ENCODE assay signal across 9 cellular contexts in genomic region chr4:80069837-80070788, GRCh38. TPM values are rescaled to one million over a fixed set of nuclear protein-coding genes. Genes with fewer than 3 reads are reported as not detected.
DNase-seq lines count a peak whose midpoint lies in the region; ATAC-seq, FAIRE-seq and TF ChIP-seq lines count a peak whose summit lies in the region.
"Had no signal": no experiment of that assay in that cellular context is flagged by ENCODE, and none has a peak within 500 bp of the region (broad histone marks: within the 10 kb centered on the region; RNA-seq: fewer than 3 reads in every experiment).

No MANE protein-coding gene starts in this region.

- TF ChIP-seq CTCF in AG10803 (conservative IDR thresholded peaks at IDR 0.05; ENCODE audit: low read length) (no peak), HepG2 (CRISPR knock-in tag; IDR thresholded peaks at IDR 0.05) (no peak)

- no peak overlapping the region for H3K9ac ChIP-seq in HepG2 (ENCODE audit: insufficient read depth, low read depth, low read length)

- H3K4me3 ChIP-seq in AG10803 (ENCODE audit: low read length) (peak overlapping the region; percentile 85), HepG2 (replicated peaks in 1 of 3; ENCODE audit: insufficient read depth in 1 of 3, low read depth in 2 of 3, low read length in 3 of 3) (no peak overlapping the region)

- no peak for FAIRE-seq in HepG2 (lab: Jason Lieb, UNC)

- WGBS in HepG2 (ENCODE audit: low lambda C conversion rate) = 98% methylated on average over 2 of the region's 2 CpGs

- no peak overlapping the region for H3K27ac ChIP-seq in HepG2 (ENCODE audit: extremely low read length, insufficient read depth, low read length)

- no peak for TF ChIP-seq RAD21 in HepG2 (CRISPR knock-in tag; IDR thresholded peaks at IDR 0.05)

- POLR2A ChIA-PET in HepG2 (lab: Yijun Ruan, JAX) = no interaction called here

- no peak overlapping the region for H2AFZ ChIP-seq in HepG2 (ENCODE audit: low read length)

- TF ChIP-seq POLR2A in HepG2 (IDR thresholded peaks at IDR 0.05; ENCODE audit: insufficient read depth in 1 of 2, low read depth in 2 of 2, low read length in 2 of 2) = no peak

- H3K36me3 ChIP-seq in HepG2 (replicated peaks in 1 of 2; ENCODE audit: control insufficient read depth in 1 of 2, insufficient read depth in 2 of 2, low read length in 2 of 2) = no peaks in the 10 kb centered on the region; a peak in 1 of 5 replicates

- peak overlapping the region; percentile 76 for H3K4me2 ChIP-seq in HepG2 (ENCODE audit: low read depth, low read length)

- intact Hi-C loops in HepG2 (cut with micrococcal nuclease; ENCODE audit: unreplicated experiment) = loop anchor here (2.0 kb wide), 1 partner anchor 35 kb away; no protein-coding TSS in a partner anchor

- no peaks in the 10 kb centered on the region for H3K27me3 ChIP-seq in HepG2 (ENCODE audit: control insufficient read depth in 1 of 2, insufficient read depth in 2 of 2, low read length in 2 of 2)

- DNase-seq in AG10803 (ENCODE audit: low read depth) (no peak), HepG2 (ENCODE audit: low spot score) (no peak), KBM-7 (no peak), GM19240 (ENCODE audit: insufficient read length, low spot score) (no peak), NCI-H1417 treated with DMSO at 0.1 percent for 48 hours (lab: John Stamatoyannopoulos, UW) (no peak)
- DNase-seq: stimulated activated CD4-positive, alpha-beta T cell treated with anti-CD3 and anti-CD28 coated beads, Interleukin-2, amount 100 ng/mL, for 24 hours had no signal

- H4K20me1 ChIP-seq in HepG2 (ENCODE audit: insufficient read depth, low read length) = no peaks in the 10 kb centered on the region

- CTCF ChIA-PET in HepG2 (lab: Yijun Ruan, JAX; ENCODE audit: low intra/inter-chr PET ratio, low total read pairs) = no interaction called here

- ATAC-seq in GM21447 (IDR thresholded peaks at IDR 0.05; ENCODE audit: unreplicated experiment) (peak; percentile 12), SK-N-SH treated with all-trans-retinoic acid at 6 μM for 48 hours (no peak), HepG2 (no peak), HG03045 (IDR thresholded peaks at IDR 0.05; ENCODE audit: unreplicated experiment) (no peak)

- H3K79me2 ChIP-seq in HepG2 (ENCODE audit: insufficient read depth, low read length) = no peaks in the 10 kb centered on the region

- H3K9me3 ChIP-seq in HepG2 (ENCODE audit: low read length) = no peaks in the 10 kb centered on the region

- in situ Hi-C loops in HepG2 (cut with HindIII; ENCODE audit: extremely low pct_ligation_motif_present, low pct_unique_long_range_greater_than_20kb) (loop anchor here (10.0 kb wide), 1 partner anchor 155 kb away; no protein-coding TSS in a partner anchor), KBM-7 (cut with MboI; ENCODE audit: low pct_unique_long_range_greater_than_20kb, low sequenced_read_pairs) (no loop called here)

- no TSS peak for BruUV-seq in HepG2 (replicated peaks; lab: Mats Ljungman, UMichigan)

- TF ChIP-seq EP300 in HepG2 (IDR thresholded peaks at IDR 0.05; ENCODE audit: low read depth in 2 of 2, low read length in 2 of 2) (no peak), HepG2 (CRISPR knock-in tag; IDR thresholded peaks at IDR 0.05; ENCODE audit: borderline replicate concordance) (no peak)

- H3K4me1 ChIP-seq in HepG2 (ENCODE audit: insufficient read depth, low read length) = peaks cover 33% of the 10 kb centered on the region

TF ChIP-seq in SK-N-SH treated with all-trans-retinoic acid at 6 μM for 48 hours, 23 proteins besides CTCF, POLR2A, EP300 and RAD21:
- TF ChIP-seq ISL1 (CRISPR knock-in tag; IDR thresholded peaks at IDR 0.05) (peak; percentile 63; the same call in 1 of the 2 replicates), PATZ1 (CRISPR knock-in tag; IDR thresholded peaks at IDR 0.05; ENCODE audit: borderline replicate concordance) (0 out of 2 replicates have a peak, but pooled peaks have one; percentile 22), OSR1 (CRISPR knock-in tag; IDR thresholded peaks at IDR 0.05) (no peak)

TF ChIP-seq in HepG2, 621 proteins besides CTCF, POLR2A, EP300 and RAD21 (continues in another document):
- TF ChIP-seq, protein P1, sequence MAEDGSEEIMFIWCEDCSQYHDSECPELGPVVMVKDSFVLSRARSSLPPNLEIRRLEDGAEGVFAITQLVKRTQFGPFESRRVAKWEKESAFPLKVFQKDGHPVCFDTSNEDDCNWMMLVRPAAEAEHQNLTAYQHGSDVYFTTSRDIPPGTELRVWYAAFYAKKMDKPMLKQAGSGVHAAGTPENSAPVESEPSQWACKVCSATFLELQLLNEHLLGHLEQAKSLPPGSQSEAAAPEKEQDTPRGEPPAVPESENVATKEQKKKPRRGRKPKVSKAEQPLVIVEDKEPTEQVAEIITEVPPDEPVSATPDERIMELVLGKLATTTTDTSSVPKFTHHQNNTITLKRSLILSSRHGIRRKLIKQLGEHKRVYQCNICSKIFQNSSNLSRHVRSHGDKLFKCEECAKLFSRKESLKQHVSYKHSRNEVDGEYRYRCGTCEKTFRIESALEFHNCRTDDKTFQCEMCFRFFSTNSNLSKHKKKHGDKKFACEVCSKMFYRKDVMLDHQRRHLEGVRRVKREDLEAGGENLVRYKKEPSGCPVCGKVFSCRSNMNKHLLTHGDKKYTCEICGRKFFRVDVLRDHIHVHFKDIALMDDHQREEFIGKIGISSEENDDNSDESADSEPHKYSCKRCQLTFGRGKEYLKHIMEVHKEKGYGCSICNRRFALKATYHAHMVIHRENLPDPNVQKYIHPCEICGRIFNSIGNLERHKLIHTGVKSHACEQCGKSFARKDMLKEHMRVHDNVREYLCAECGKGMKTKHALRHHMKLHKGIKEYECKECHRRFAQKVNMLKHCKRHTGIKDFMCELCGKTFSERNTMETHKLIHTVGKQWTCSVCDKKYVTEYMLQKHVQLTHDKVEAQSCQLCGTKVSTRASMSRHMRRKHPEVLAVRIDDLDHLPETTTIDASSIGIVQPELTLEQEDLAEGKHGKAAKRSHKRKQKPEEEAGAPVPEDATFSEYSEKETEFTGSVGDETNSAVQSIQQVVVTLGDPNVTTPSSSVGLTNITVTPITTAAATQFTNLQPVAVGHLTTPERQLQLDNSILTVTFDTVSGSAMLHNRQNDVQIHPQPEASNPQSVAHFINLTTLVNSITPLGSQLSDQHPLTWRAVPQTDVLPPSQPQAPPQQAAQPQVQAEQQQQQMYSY (CRISPR knock-in tag; IDR thresholded peaks at IDR 0.05) = no peak
- TF ChIP-seq ELF3 (CRISPR knock-in tag; IDR thresholded peaks at IDR 0.05) = no peak
- no peak for TF ChIP-seq SIN3B (IDR thresholded peaks at IDR 0.05; ENCODE audit: low read length)
- no peak for TF ChIP-seq PAWR (CRISPR knock-in tag; IDR thresholded peaks at IDR 0.05; ENCODE audit: borderline replicate concordance)
- TF ChIP-seq ZKSCAN1 (IDR thresholded peaks at IDR 0.05; ENCODE audit: low read length) = no peak
- no peak for TF ChIP-seq ZEB1 (IDR thresholded peaks at IDR 0.05; ENCODE audit: insufficient replicate concordance, low read depth)
- TF ChIP-seq, protein P2, sequence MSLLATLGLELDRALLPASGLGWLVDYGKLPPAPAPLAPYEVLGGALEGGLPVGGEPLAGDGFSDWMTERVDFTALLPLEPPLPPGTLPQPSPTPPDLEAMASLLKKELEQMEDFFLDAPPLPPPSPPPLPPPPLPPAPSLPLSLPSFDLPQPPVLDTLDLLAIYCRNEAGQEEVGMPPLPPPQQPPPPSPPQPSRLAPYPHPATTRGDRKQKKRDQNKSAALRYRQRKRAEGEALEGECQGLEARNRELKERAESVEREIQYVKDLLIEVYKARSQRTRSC (CRISPR knock-in tag; IDR thresholded peaks at IDR 0.05; ENCODE audit: low read depth) = no peak
- TF ChIP-seq KLF16 (CRISPR knock-in tag; IDR thresholded peaks at IDR 0.05) = no peak
- no peak for TF ChIP-seq SIX4 (CRISPR knock-in tag; IDR thresholded peaks at IDR 0.05)

RNA-seq across cellular contexts. Expression of gene ANTXR2, which starts 2.9 kb away (rescaled TPM):
- 8.4 and 14.5 TPM in 2 replicates for total RNA-seq in HepG2 (2016; rRNA removed; fragmentation: Illumina TruSeq; extraction: Trizol)
- 0.62 and 1.0 TPM in 2 replicates for total RNA-seq in HepG2 (2016; cell fraction: cytosol; rRNA removed; fragmentation: Illumina TruSeq; extraction: Trizol; ENCODE audit: low read depth)
- total RNA-seq in HepG2 (2016; cell fraction: insoluble cytoplasmic fraction; rRNA removed; fragmentation: Illumina TruSeq; extraction: Trizol) = 7.1 and 13.3 TPM in 2 replicates
- 2.1 and 3.1 TPM in 2 replicates for total RNA-seq in HepG2 (2016; cell fraction: membrane; rRNA removed; fragmentation: Illumina TruSeq; extraction: Trizol)
- total RNA-seq in HepG2 (2016; cell fraction: nucleus; rRNA removed; fragmentation: Illumina TruSeq; extraction: Trizol) = 18.8 and 20.1 TPM in 2 replicates
- polyA plus RNA-seq in HepG2 (2011; rRNA removed) = 4.6 and 4.8 TPM in 2 replicates
- 1.8 and 3.7 TPM in 2 replicates for polyA plus RNA-seq in HepG2 (2011; cell fraction: cytosol; rRNA removed)
- polyA plus RNA-seq in HepG2 (2011; cell fraction: nucleus; rRNA removed) = 1.8 and 2.6 TPM in 2 replicates
- 4.9 and 8.5 TPM in 2 replicates for polyA plus RNA-seq in HepG2 (2012)
- polyA plus RNA-seq in HepG2 (2016; cell fraction: cytosol; fragmentation: Illumina TruSeq; extraction: Trizol; ENCODE audit: low read depth) = 0.26 and 0.31 TPM in 2 replicates
- 4.9 and 5.3 TPM in 2 replicates for polyA plus RNA-seq in HepG2 (2016; cell fraction: insoluble cytoplasmic fraction; fragmentation: Illumina TruSeq; extraction: Trizol; ENCODE audit: low read depth)
- 0.70 and 1.4 TPM in 2 replicates for polyA plus RNA-seq in HepG2 (2016; cell fraction: membrane; fragmentation: Illumina TruSeq; extraction: Trizol; ENCODE audit: low read depth)
- 11.4 and 13.9 TPM in 2 replicates for polyA plus RNA-seq in HepG2 (2016; cell fraction: nucleus; fragmentation: Illumina TruSeq; extraction: Trizol; ENCODE audit: insufficient read depth, low read depth)
- polyA minus RNA-seq in HepG2 (2011; rRNA and poly(A)+ RNA removed; ENCODE audit: low replicate concordance) = 4.2 TPM in 1 of 2 replicates, not detected in the other
- 6.0 and 10.0 TPM in 2 replicates for polyA minus RNA-seq in HepG2 (2011; cell fraction: cytosol; rRNA and poly(A)+ RNA removed)
- polyA minus RNA-seq in HepG2 (2011; cell fraction: nucleus; rRNA and poly(A)+ RNA removed) = 21.8 and 32.9 TPM in 2 replicates
